ENCODE assay signal across 9 cellular contexts in the genomic region with DNA sequence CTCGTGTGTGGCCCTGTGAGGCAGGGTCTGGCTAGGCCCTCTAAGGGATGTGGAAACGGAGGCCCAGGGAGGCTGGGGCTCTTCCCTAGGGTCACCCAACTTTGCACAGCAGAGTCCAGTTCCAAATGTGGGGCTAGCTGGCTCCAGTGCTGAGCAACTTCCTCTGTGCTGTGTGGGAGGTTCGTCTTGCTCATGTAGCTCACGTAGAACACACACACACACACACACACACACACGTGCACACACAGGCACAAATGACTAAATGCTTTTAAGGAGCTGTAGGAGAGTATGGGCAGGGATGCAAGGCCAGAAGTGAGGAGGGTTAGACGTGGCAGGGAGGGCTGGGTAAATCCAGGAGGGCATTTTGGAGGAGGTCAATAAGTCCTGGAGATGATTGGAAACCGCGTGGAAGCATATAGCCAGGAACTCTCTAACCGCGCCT.
A peak's percentile ranks its signal among the peaks of the same experiment; 100 is the strongest.
DNase-seq lines count a peak whose midpoint lies in the region; ATAC-seq, FAIRE-seq and TF ChIP-seq lines count a peak whose summit lies in the region.
"Had no signal": no experiment of that assay in that cellular context is flagged by ENCODE, and none has a peak within 500 bp of the region (broad histone marks: within the 10 kb centered on the region; RNA-seq: fewer than 3 reads in every experiment).

No MANE protein-coding gene starts in this region.

- TF ChIP-seq CTCF in liver (IDR thresholded peaks at IDR 0.05; ENCODE audit: low read depth, low read length, missing input control) = no peak
- no peak for TF ChIP-seq CTCF in HepG2 (CRISPR knock-in tag; IDR thresholded peaks at IDR 0.05)
- no peak for TF ChIP-seq CTCF in RWPE2 (IDR thresholded peaks at IDR 0.05; ENCODE audit: poor library complexity, severe bottlenecking)
- TF ChIP-seq CTCF in left ventricle myocardium inferior (IDR thresholded peaks at IDR 0.05; ENCODE audit: borderline replicate concordance) = no peak

- no peak for TF ChIP-seq POLR2A in HepG2 (IDR thresholded peaks at IDR 0.05; ENCODE audit: insufficient read depth in 1 of 2, low read depth in 2 of 2, low read length in 2 of 2)

- H2AFZ ChIP-seq in HepG2 (ENCODE audit: low read length) = no peak overlapping the region

- H4K20me1 ChIP-seq in HepG2 (ENCODE audit: insufficient read depth, low read length) = peaks cover 9% of the 10 kb centered on the region; the same call in 1 of the 2 replicates

- POLR2A ChIA-PET in HepG2 (lab: Yijun Ruan, JAX) = no interaction called here

- intact Hi-C loops in HepG2 (cut with micrococcal nuclease; ENCODE audit: unreplicated experiment) = no loop called here
- intact Hi-C loops in left ventricle myocardium inferior (cut with micrococcal nuclease) = no loop called here

- H3K4me3 ChIP-seq in liver (ENCODE audit: low read depth in 1 of 3, low read length in 3 of 3) = no peak overlapping the region
- no peak overlapping the region for H3K4me3 ChIP-seq in HepG2 (replicated peaks in 1 of 3; ENCODE audit: insufficient read depth in 1 of 3, low read depth in 2 of 3, low read length in 3 of 3)
- no peak overlapping the region for H3K4me3 ChIP-seq in RWPE2 (ENCODE audit: severe bottlenecking)
- no peak overlapping the region for H3K4me3 ChIP-seq in left ventricle myocardium inferior
- H3K4me3 ChIP-seq: body of pancreas had no signal

- H3K9me3 ChIP-seq in liver (ENCODE audit: control insufficient read depth in 4 of 4, low read length in 3 of 4) (no peaks in the 10 kb centered on the region), HepG2 (ENCODE audit: low read length) (no peaks in the 10 kb centered on the region), RWPE2 (ENCODE audit: severe bottlenecking) (no peaks in the 10 kb centered on the region), left ventricle myocardium inferior (replicated peaks) (no peaks in the 10 kb centered on the region)
- H3K9me3 ChIP-seq: body of pancreas had no signal

- no peak overlapping the region for H3K4me2 ChIP-seq in HepG2 (ENCODE audit: low read depth, low read length)

- H3K36me3 ChIP-seq in liver (ENCODE audit: control insufficient read depth in 4 of 4, insufficient read depth in 3 of 4, low read depth in 1 of 4, low read length in 3 of 4) = no peaks in the 10 kb centered on the region
- no peaks in the 10 kb centered on the region for H3K36me3 ChIP-seq in HepG2 (replicated peaks in 1 of 2; ENCODE audit: control insufficient read depth in 1 of 2, insufficient read depth in 2 of 2, low read length in 2 of 2)
- no peaks in the 10 kb centered on the region for H3K36me3 ChIP-seq in RWPE2 (ENCODE audit: low read depth)
- H3K36me3 ChIP-seq in left ventricle myocardium inferior = no peaks in the 10 kb centered on the region

- no peak for ATAC-seq in HepG2
- ATAC-seq in RWPE2 (ENCODE audit: low read depth) = no peak
- ATAC-seq: body of pancreas had no signal

- H3K79me2 ChIP-seq in HepG2 (ENCODE audit: insufficient read depth, low read length) = no peaks in the 10 kb centered on the region

- H3K27me3 ChIP-seq in liver (ENCODE audit: control insufficient read depth in 4 of 4, insufficient read depth in 4 of 4, low read length in 3 of 4) = no peaks in the 10 kb centered on the region
- peaks cover 16 to 81% of the 10 kb centered on the region in 2 experiments for H3K27me3 ChIP-seq in HepG2 (ENCODE audit: control insufficient read depth in 1 of 2, insufficient read depth in 2 of 2, low read length in 2 of 2)
- no peaks in the 10 kb centered on the region for H3K27me3 ChIP-seq in RWPE2 (ENCODE audit: insufficient read depth, poor library complexity, severe bottlenecking)
- peaks cover 60% of the 10 kb centered on the region for H3K27me3 ChIP-seq in left ventricle myocardium inferior (ENCODE audit: low read depth)
- H3K27me3 ChIP-seq: body of pancreas had no signal

- CTCF ChIA-PET in HepG2 (lab: Yijun Ruan, JAX; ENCODE audit: low intra/inter-chr PET ratio, low total read pairs) = no interaction called here

- peaks cover 0 to 3% (median 1%) of the 10 kb centered on the region in 4 donors for H3K4me1 ChIP-seq in liver (ENCODE audit: control insufficient read depth in 4 of 4, insufficient read depth in 4 of 4, low read length in 3 of 4)
- no peaks in the 10 kb centered on the region for H3K4me1 ChIP-seq in HepG2 (ENCODE audit: insufficient read depth, low read length)
- H3K4me1 ChIP-seq in RWPE2 (ENCODE audit: insufficient read depth, poor library complexity, severe bottlenecking) = no peaks in the 10 kb centered on the region
- peaks cover 23% of the 10 kb centered on the region for H3K4me1 ChIP-seq in left ventricle myocardium inferior
- H3K4me1 ChIP-seq: body of pancreas had no signal

- no peak overlapping the region for H3K9ac ChIP-seq in liver (ENCODE audit: low read depth in 1 of 2, low read length in 2 of 2)
- no peak overlapping the region for H3K9ac ChIP-seq in HepG2 (ENCODE audit: insufficient read depth, low read depth, low read length)

- BruUV-seq in HepG2 (replicated peaks; lab: Mats Ljungman, UMichigan) = no TSS peak

- TF ChIP-seq RAD21 in liver (IDR thresholded peaks at IDR 0.05) (no peak), HepG2 (CRISPR knock-in tag; IDR thresholded peaks at IDR 0.05) (no peak)

- H3K27ac ChIP-seq in liver (ENCODE audit: low read depth in 1 of 2, low read length in 2 of 2) (peak overlapping the region; percentile 29 to 68), HepG2 (ENCODE audit: extremely low read length, insufficient read depth, low read length) (no peak overlapping the region), RWPE2 (ENCODE audit: poor library complexity, severe bottlenecking) (no peak overlapping the region), left ventricle myocardium inferior (replicated peaks) (no peak overlapping the region)

- 83% methylated on average over 10 of the region's 10 CpGs for WGBS in liver
- WGBS in HepG2 (ENCODE audit: low lambda C conversion rate) = 24% methylated on average over 10 of the region's 10 CpGs

- DNase-seq in HepG2 (ENCODE audit: low spot score) (no peak), RWPE2 (ENCODE audit: low spot score) (peak; percentile 24), left ventricle myocardium inferior (peak; percentile 25), urothelium cell line (ENCODE audit: low spot score) (no peak), COLO668 (lab: John Stamatoyannopoulos, UW; ENCODE audit: unreplicated experiment) (no peak), NCI-H1436 (lab: John Stamatoyannopoulos, UW) (no peak), SK-N-DZ (ENCODE audit: low spot score) (no peak)

- no peak for FAIRE-seq in HepG2 (lab: Jason Lieb, UNC)
- peak; percentile 44 for FAIRE-seq in urothelium cell line (lab: Jason Lieb, UNC)

- TF ChIP-seq EP300 in HepG2 (IDR thresholded peaks at IDR 0.05; ENCODE audit: low read depth in 2 of 2, low read length in 2 of 2) (no peak), HepG2 (CRISPR knock-in tag; IDR thresholded peaks at IDR 0.05; ENCODE audit: borderline replicate concordance) (no peak)

- in situ Hi-C loops in HepG2 (cut with HindIII; ENCODE audit: extremely low pct_ligation_motif_present, low pct_unique_long_range_greater_than_20kb) = no loop called here

TF ChIP-seq in liver, 16 proteins besides CTCF, POLR2A, EP300 and RAD21:
- TF ChIP-seq RXRA (IDR thresholded peaks at IDR 0.05) (no peak), HNF4G (IDR thresholded peaks at IDR 0.05) (no peak), HNF4A (conservative IDR thresholded peaks at IDR 0.05) (no peak)

TF ChIP-seq in HepG2, 621 proteins besides CTCF, POLR2A, EP300 and RAD21:
- no peak for TF ChIP-seq KDM5B (CRISPR knock-in tag; IDR thresholded peaks at IDR 0.05; ENCODE audit: borderline replicate concordance)

Comparison
In these comparisons a context has a peak if more than half of its experiments do, and no peak if none do; other contexts are left out.
1. H3K27ac ChIP-seq: peak in liver (2 of 2); none in HepG2 (single experiment), RWPE2 (single experiment) and left ventricle myocardium inferior (single experiment).
2. DNase-seq: peak in RWPE2 (single experiment) and left ventricle myocardium inferior (single experiment); none in HepG2 (single experiment), urothelium cell line (single experiment), COLO668 (single experiment), NCI-H1436 (single experiment) and SK-N-DZ (single experiment).